ENCODE assay signal across 8 cellular contexts in the genomic region with DNA sequence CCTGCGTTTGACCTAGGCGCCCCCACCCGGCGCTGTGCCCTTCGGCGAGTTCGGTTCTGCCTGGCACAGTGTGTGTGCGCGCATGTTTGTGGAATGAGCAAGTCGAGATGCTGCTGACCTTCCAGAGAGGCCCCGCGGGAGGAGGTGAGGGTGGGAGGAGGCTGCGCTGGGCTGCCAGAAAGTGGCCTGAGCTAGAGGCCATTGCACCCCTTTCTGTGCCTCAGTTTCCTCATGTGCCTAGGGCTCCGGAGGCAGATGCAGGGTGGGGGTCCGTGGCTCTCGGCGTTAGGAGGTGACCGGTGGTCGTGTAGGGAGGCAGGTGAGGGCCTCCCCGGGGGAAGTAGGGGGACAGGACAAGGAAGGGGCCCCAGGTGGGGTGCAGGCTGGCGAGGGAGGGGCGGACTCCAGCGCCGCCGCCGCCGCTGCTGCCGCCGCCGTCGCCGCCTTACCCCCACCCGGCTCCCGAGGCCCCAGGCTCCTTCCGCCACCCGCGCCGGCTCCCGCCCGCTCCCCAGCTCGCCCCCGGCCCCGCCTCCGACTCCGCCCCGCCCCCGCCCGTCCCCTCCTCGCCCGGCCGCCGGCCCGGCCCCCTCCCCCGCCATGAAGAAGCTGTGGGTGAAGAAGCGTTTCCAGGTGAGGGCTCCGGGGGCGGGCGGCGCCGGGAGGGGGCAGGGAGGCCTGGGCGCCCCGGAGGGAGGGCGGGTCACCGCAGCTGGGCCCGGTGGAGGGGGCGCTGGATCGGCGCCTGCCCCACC. TPM values are rescaled to one million over a fixed set of nuclear protein-coding genes. Genes with fewer than 3 reads are reported as not detected.
DNase-seq lines count a peak whose midpoint lies in the region; ATAC-seq, FAIRE-seq and TF ChIP-seq lines count a peak whose summit lies in the region.

No MANE protein-coding gene starts in this region.

- H3K4me3 Mint-ChIP-seq in WTC11: peak overlapping the region; percentile 82

- POLR2A ChIA-PET in AG04449 (lab: Yijun Ruan, JAX) (interaction anchor here (0.5 to 3.0 kb wide), 6 partner anchors 9 to 49 kb away, joined by 3 to 24 read pairs (median 4); no protein-coding TSS in a partner anchor), WTC11 (lab: Charles Lee) (interaction anchor here (0.7 to 1.0 kb wide), 2 partner anchors 10 to 57 kb away, joined by 3 read pairs; a partner anchor contains a TSS)

- no peaks in the 10 kb centered on the region for H3K9me3 Mint-ChIP-seq in WTC11

- H3K4me1 Mint-ChIP-seq in WTC11: peaks cover 27% of the 10 kb centered on the region

- ATAC-seq in WTC11: peak; percentile 60
- peak; percentile 64 for ATAC-seq in left colon

- H3K27ac Mint-ChIP-seq in WTC11: no peak overlapping the region

- CTCF ChIA-PET in AG04449 (lab: Yijun Ruan, JAX): interaction anchor here (0.9 to 6.5 kb wide), 11 partner anchors 8 to 87 kb away, joined by 3 to 23 read pairs (median 4); a partner anchor contains a TSS
- CTCF ChIA-PET in WTC11 (lab: Charles Lee): interaction anchor here (0.8 to 11.1 kb wide), 27 partner anchors 8 to 119 kb away, joined by 3 to 121 read pairs (median 5); a partner anchor contains a TSS

- H3K27me3 Mint-ChIP-seq in WTC11 (ENCODE audit: low read depth): peaks cover 22% of the 10 kb centered on the region

- H3K4me3 ChIP-seq in AG04449 (ENCODE audit: low read depth, low read length) (peak overlapping the region; percentile 66), choroid plexus epithelial cell (ENCODE audit: low read depth, low read length) (peak overlapping the region; percentile 59)

- H3K36me3 Mint-ChIP-seq in WTC11: no peaks in the 10 kb centered on the region

- intact Hi-C loops in left colon (cut with DNase I, micrococcal nuclease): no loop called here

- FAIRE-seq in RCC 7860 (lab: Jason Lieb, UNC): no peak

- DNase-seq in AG04449 (ENCODE audit: low read depth, low spot score) (no peak), HPDE6-E6E7 (ENCODE audit: extremely low spot score) (peak; percentile 75), WTC11 (ENCODE audit: low spot score) (peak; percentile 62), choroid plexus epithelial cell (ENCODE audit: low read depth) (peak; percentile 58), left colon (peak; percentile 51 to 54), RKO (ENCODE audit: low spot score) (no peak), RCC 7860 (ENCODE audit: low spot score) (no peak)
- DNase-seq in stimulated activated CD8-positive, alpha-beta memory T cell treated with anti-CD3 and anti-CD28 coated beads, Interleukin-12 subunit alpha, Interleukin-12 subunit beta, amount 100 ng/mL, for 4 hours (ENCODE audit: low read depth): peak; percentile 49

- no peak for TF ChIP-seq CTCF in AG04449 (IDR thresholded peaks at IDR 0.05; ENCODE audit: insufficient read depth, low read length, missing control alignments)
- TF ChIP-seq CTCF in WTC11 (IDR thresholded peaks at IDR 0.05): no peak
- no peak for TF ChIP-seq CTCF in choroid plexus epithelial cell (conservative IDR thresholded peaks at IDR 0.05; ENCODE audit: low read depth, low read length)

TF ChIP-seq in WTC11, 78 proteins besides CTCF, POLR2A, EP300 and RAD21:
- TF ChIP-seq ZBTB21 (CRISPR knock-in tag; IDR thresholded peaks at IDR 0.05; ENCODE audit: borderline replicate concordance) (0 out of 2 replicates have a peak, but pooled peaks have one; percentile 56), SP1 (CRISPR knock-in tag; conservative IDR thresholded peaks at IDR 0.05) (no peak)

RNA-seq across cellular contexts. Expression of a gene that starts 7.0 kb away (rescaled TPM):
- total RNA-seq in WTC11 (2021) (55.3 to 62.7 TPM (median 57.8 TPM) in 3 replicates), left colon (10 to 100 TPM in 1 of 2 donors, 1 to 10 TPM in 1; 2.9 to 29.4 TPM)

RNA-seq across cellular contexts. Expression of a gene that starts 23.5 kb away (rescaled TPM):
- total RNA-seq in WTC11 (2021) (1.6 to 3.5 TPM (median 2.8 TPM) in 3 replicates), left colon (100 to 1,000 TPM in 1 of 2 donors, 10 to 100 TPM in 1; 18.5 to 706 TPM)

RNA-seq across cellular contexts. Expression of a gene that starts 53.9 kb away (rescaled TPM):
- total RNA-seq in WTC11 (2021) (65.8 to 70.2 TPM (median 67.6 TPM) in 3 replicates), left colon (100 to 1,000 TPM in 1 of 2 donors, 10 to 100 TPM in 1; 94.2 to 130 TPM)

RNA-seq across cellular contexts. Expression of a gene that starts 57.1 kb away (rescaled TPM):
- total RNA-seq in WTC11 (2021): 44.2 to 51.9 TPM (median 49.5 TPM) in 3 replicates
- 10 to 100 TPM; 44.8 to 56.1 TPM for total RNA-seq in left colon

Comparison
In these comparisons a context has a peak if more than half of its experiments do, and no peak if none do; other contexts are left out.
1. DNase-seq: peak in HPDE6-E6E7 (single experiment), WTC11 (single experiment), choroid plexus epithelial cell (single experiment), left colon (2 of 2) and stimulated activated CD8-positive, alpha-beta memory T cell treated with anti-CD3 and anti-CD28 coated beads, Interleukin-12 subunit alpha, Interleukin-12 subunit beta, amount 100 ng/mL, for 4 hours (single experiment); none in AG04449 (single experiment), RKO (single experiment) and RCC 7860 (single experiment).